In genomic region chr6:57216235-57217101, GRCh38 we compare ENCODE assay signal across 10 cellular contexts. TPM values are rescaled to one million over a fixed set of nuclear protein-coding genes. Genes with fewer than 3 reads are reported as not detected.
A peak's percentile ranks its signal among the peaks of the same experiment; 100 is the strongest.
DNase-seq lines count a peak whose midpoint lies in the region; ATAC-seq and TF ChIP-seq lines count a peak whose summit lies in the region.
"Had no signal": no experiment of that assay in that cellular context is flagged by ENCODE, and none has a peak within 500 bp of the region (broad histone marks: within the 10 kb centered on the region; RNA-seq: fewer than 3 reads in every experiment).

No MANE protein-coding gene starts in this region.

- no peak overlapping the region for H3K14ac ChIP-seq in IMR-90 (replicated peaks; ENCODE audit: low read depth, low read length)

- H2AK5ac ChIP-seq in IMR-90 (ENCODE audit: low read depth, low read length): no peak overlapping the region

- peaks cover 44% of the 10 kb centered on the region for H4K20me1 ChIP-seq in IMR-90 (ENCODE audit: insufficient read depth, low read length)

- H2BK15ac ChIP-seq in IMR-90 (ENCODE audit: low read depth, low read length): no peak overlapping the region

- H4K5ac ChIP-seq in IMR-90 (ENCODE audit: low read depth, low read length): no peak overlapping the region

- H3K36me3 ChIP-seq in IMR-90 (ENCODE audit: control insufficient read depth, insufficient read depth, low read length): peaks cover 3% of the 10 kb centered on the region
- no peaks in the 10 kb centered on the region for H3K36me3 ChIP-seq in muscle layer of colon (ENCODE audit: insufficient read depth, low read length)

- H2BK120ac ChIP-seq in IMR-90 (ENCODE audit: low read depth, low read length): no peak overlapping the region

- H3K9me3 ChIP-seq in IMR-90 (ENCODE audit: control insufficient read depth, insufficient read depth, low read length) (0 out of 2 replicates have a peak, but pooled peaks cover 1% of the 10 kb centered on the region), muscle layer of colon (ENCODE audit: low read length) (no peaks in the 10 kb centered on the region)

- no peak overlapping the region for H3K18ac ChIP-seq in IMR-90 (ENCODE audit: low read depth, low read length)

- H3K27me3 ChIP-seq in IMR-90 (ENCODE audit: control insufficient read depth, insufficient read depth, low read length) (no peaks in the 10 kb centered on the region), muscle layer of colon (ENCODE audit: control insufficient read depth in 1 of 2, insufficient read depth in 2 of 2, low read length in 2 of 2) (no peaks in the 10 kb centered on the region)

- H3K4me3 ChIP-seq in IMR-90 (ENCODE audit: insufficient read depth, low read depth, low read length) (no peak overlapping the region), choroid plexus epithelial cell (ENCODE audit: low read depth, low read length) (no peak overlapping the region), muscle layer of colon (ENCODE audit: low read depth in 1 of 2, low read length in 2 of 2) (peak overlapping the region in 1 of 2 donors; percentile 33)

- H3K9ac ChIP-seq in IMR-90 (ENCODE audit: low read depth, low read length) (no peak overlapping the region), muscle layer of colon (ENCODE audit: low read length) (no peak overlapping the region)

- TF ChIP-seq CTCF in IMR-90 (conservative IDR thresholded peaks at IDR 0.05; ENCODE audit: low read depth, low read length) (no peak), choroid plexus epithelial cell (conservative IDR thresholded peaks at IDR 0.05; ENCODE audit: low read depth, low read length) (no peak)

- POLR2A ChIA-PET in IMR-90 (lab: Charles Lee; ENCODE audit: unreplicated experiment): no interaction called here

- dilution Hi-C loops in IMR-90 (cut with HindIII; ENCODE audit: low sequenced_read_pairs, unreplicated experiment): no loop called here

- H3K56ac ChIP-seq in IMR-90 (ENCODE audit: extremely low read depth, insufficient read depth, low read length): no peak overlapping the region

- peak; percentile 21 to 28 for DNase-seq in AML-193 (lab: John Stamatoyannopoulos, UW)
- DNase-seq in IMR-90: peak; percentile 28
- DNase-seq in choroid plexus epithelial cell (ENCODE audit: low read depth): peak; percentile 86
- DNase-seq in superior temporal gyrus (ENCODE audit: extremely low spot score): no peak
- DNase-seq in stimulated activated CD4-positive, alpha-beta T cell treated with anti-CD3 and anti-CD28 coated beads, Interleukin-4, amount 100 ng/mL, for 24 hours: no peak
- DNase-seq in HuH-7 (ENCODE audit: low spot score): no peak
- no peak for DNase-seq in glomerular visceral epithelial cell (ENCODE audit: extremely low spot score)
- DNase-seq: activated B cell treated with CpG ODN at 0.5 μM for 24 hours, kidney had no signal

- WGBS in IMR-90 (ENCODE audit: extremely low coverage in 2 of 2, insufficient read length in 1 of 2), 2 experiments: 93% methylated on average over 3 of the region's 7 CpGs; no CpG with 5 or more reads in 1 of the 2 experiments

- H4K8ac ChIP-seq in IMR-90 (ENCODE audit: low read depth in 2 of 2, low read length in 2 of 2): no peak overlapping the region

- no peak for TF ChIP-seq POLR2A in IMR-90 (IDR thresholded peaks at IDR 0.05; ENCODE audit: low read depth, low read length)

- H3K79me1 ChIP-seq in IMR-90 (ENCODE audit: low read depth in 1 of 2, low read length in 2 of 2): peaks cover 5 to 63% of the 10 kb centered on the region in 2 experiments; a peak in 2 of 4 replicates

- H2AFZ ChIP-seq in IMR-90 (replicated peaks; ENCODE audit: low read length, poor library complexity): no peak overlapping the region

- no peak overlapping the region for H3K23ac ChIP-seq in IMR-90 (ENCODE audit: low read depth, low read length)

- H3K4me2 ChIP-seq in IMR-90 (ENCODE audit: low read depth, low read length): peak overlapping the region; percentile 48; the same call in 1 of the 2 replicates

- no peak overlapping the region for H2BK20ac ChIP-seq in IMR-90 (ENCODE audit: low read depth, low read length)

- intact Hi-C loops in IMR-90 (cut with micrococcal nuclease): no loop called here

- BruUV-seq in IMR-90 (replicated peaks; lab: Mats Ljungman, UMichigan): no TSS peak

- H2BK5ac ChIP-seq in IMR-90 (ENCODE audit: low read depth, low read length, poor library complexity, severe bottlenecking): no peak overlapping the region

- in situ Hi-C loops in IMR-90 (cut with MboI; ENCODE audit: low sequenced_read_pairs): no loop called here

- no peak overlapping the region for H3K4ac ChIP-seq in IMR-90 (ENCODE audit: low read depth, low read length)

- no peak for TF ChIP-seq RAD21 in IMR-90 (IDR thresholded peaks at IDR 0.05; ENCODE audit: low read length)

- H3K9me1 ChIP-seq in IMR-90 (ENCODE audit: insufficient read depth, low read length): peaks cover 9% of the 10 kb centered on the region

- H2AK9ac ChIP-seq in IMR-90 (replicated peaks; ENCODE audit: low read depth, low read length, poor library complexity): no peak overlapping the region

- CTCF ChIA-PET in IMR-90 (lab: Yijun Ruan, JAX): no interaction called here

- H3K27ac ChIP-seq in IMR-90 (ENCODE audit: insufficient read depth, low read length) (no peak overlapping the region), muscle layer of colon (ENCODE audit: low read depth, low read length) (peak overlapping the region; percentile 76)

- H3K4me1 ChIP-seq in IMR-90 (ENCODE audit: control insufficient read depth, insufficient read depth, low read length): peaks cover 9% of the 10 kb centered on the region
- H3K4me1 ChIP-seq in muscle layer of colon (ENCODE audit: insufficient read depth, low read length): peaks cover 22% of the 10 kb centered on the region

- H4K91ac ChIP-seq in IMR-90 (ENCODE audit: insufficient read depth, low read depth, low read length): no peak overlapping the region

- no peak for ATAC-seq in IMR-90 (ENCODE audit: low read depth)

TF ChIP-seq in IMR-90, 13 proteins besides CTCF, POLR2A, EP300 and RAD21:
- TF ChIP-seq BHLHE40 (IDR thresholded peaks at IDR 0.05; ENCODE audit: low read depth, low read length) (no peak), MAZ (IDR thresholded peaks at IDR 0.05; ENCODE audit: borderline replicate concordance, low read depth, low read length) (no peak), CEBPB (IDR thresholded peaks at IDR 0.05; ENCODE audit: low read depth, low read length) (peak; percentile 48; the same call in 1 of the 2 replicates)

RNA-seq across cellular contexts. Expression of gene RAB23, which starts 5.6 kb away (rescaled TPM):
- 13.3 and 28.9 TPM in 2 replicates for total RNA-seq in IMR-90 (2012; rRNA removed)
- polyA plus RNA-seq in IMR-90 (2012; rRNA removed): 7.8 and 10.8 TPM in 2 replicates
- 1.8 and 2.0 TPM in 2 replicates for polyA plus RNA-seq in IMR-90 (2012; cell fraction: cytosol; rRNA removed)
- 0.72 and 6.9 TPM in 2 replicates for polyA plus RNA-seq in IMR-90 (2012; cell fraction: nucleus; rRNA removed; ENCODE audit: low replicate concordance)

RNA-seq across cellular contexts. Expression of gene BAG2, which starts 44.3 kb away (rescaled TPM):
- 10.0 and 19.2 TPM in 2 replicates for total RNA-seq in IMR-90 (2012; rRNA removed)
- polyA plus RNA-seq in IMR-90 (2012; rRNA removed): 6.7 and 8.1 TPM in 2 replicates
- polyA plus RNA-seq in IMR-90 (2012; cell fraction: cytosol; rRNA removed): 2.7 and 3.0 TPM in 2 replicates
- polyA plus RNA-seq in IMR-90 (2012; cell fraction: nucleus; rRNA removed; ENCODE audit: low replicate concordance): 1.2 and 4.9 TPM in 2 replicates

Comparison
In these comparisons a context has a peak if more than half of its experiments do, and no peak if none do; other contexts are left out.
1. DNase-seq: peak in AML-193 (2 of 2), IMR-90 (single experiment) and choroid plexus epithelial cell (single experiment); none in superior temporal gyrus (single experiment), stimulated activated CD4-positive, alpha-beta T cell treated with anti-CD3 and anti-CD28 coated beads, Interleukin-4, amount 100 ng/mL, for 24 hours (single experiment), HuH-7 (single experiment) and glomerular visceral epithelial cell (single experiment).